In genomic region chr9:93121316-93122241, GRCh38 we compare ENCODE assay signal across 1 cellular context.
TF ChIP-seq lines count a peak whose summit lies in the region.

No MANE protein-coding gene starts in this region.

TF ChIP-seq in HepG2, 621 proteins besides CTCF, POLR2A, EP300 and RAD21 (continued from another document):
- TF ChIP-seq TRIM22 (IDR thresholded peaks at IDR 0.05) (no peak), EEA1 (CRISPR knock-in tag; IDR thresholded peaks at IDR 0.05; ENCODE audit: borderline replicate concordance) (no peak), POLR2G (IDR thresholded peaks at IDR 0.05; ENCODE audit: low read depth, low read length) (no peak; the same call in 1 of the 2 replicates), TBP (CRISPR knock-in tag; IDR thresholded peaks at IDR 0.05) (no peak), CREB3 (CRISPR knock-in tag; IDR thresholded peaks at IDR 0.05) (no peak), PHF5A (CRISPR knock-in tag; IDR thresholded peaks at IDR 0.05; ENCODE audit: low read depth, unreplicated experiment) (no peak), ZNF160 (CRISPR knock-in tag; IDR thresholded peaks at IDR 0.05) (no peak), ZNF768 (CRISPR knock-in tag; IDR thresholded peaks at IDR 0.05) (peak; percentile 86), SOX13 (IDR thresholded peaks at IDR 0.05) (no peak), SOX13 (CRISPR knock-in tag; conservative IDR thresholded peaks at IDR 0.05 in 1 of 2, IDR thresholded peaks at IDR 0.05 in 1 of 2) (no peak), MATR3 (CRISPR knock-in tag; IDR thresholded peaks at IDR 0.05) (no peak), XRCC5 (optimal IDR thresholded peaks at IDR 0.05; ENCODE audit: low read length) (no peak), NFRKB (IDR thresholded peaks at IDR 0.05) (no peak), SMAD9 (CRISPR knock-in tag; IDR thresholded peaks at IDR 0.05) (no peak)
